19 cellular contexts compared by ENCODE assay signal in the genomic region with DNA sequence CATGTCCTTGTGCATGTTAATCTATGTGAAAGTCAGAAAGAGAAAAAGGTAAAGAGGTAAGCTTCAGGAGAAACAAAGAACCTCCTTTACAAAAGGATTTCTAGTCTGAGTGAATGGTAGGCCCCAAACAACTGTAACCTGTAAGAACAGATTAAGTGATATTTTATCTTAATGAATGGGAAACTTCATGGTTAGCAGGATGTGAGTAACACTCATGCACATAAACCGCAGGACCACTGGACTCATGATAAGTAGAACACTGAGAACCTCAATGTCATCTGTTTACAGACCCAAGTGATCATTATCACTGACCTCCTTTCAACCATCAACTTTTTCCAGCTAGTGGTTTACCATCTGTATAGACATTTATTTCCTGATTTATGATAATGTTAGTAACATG. TPM values are rescaled to one million over a fixed set of nuclear protein-coding genes. Genes with fewer than 3 reads are reported as not detected.
DNase-seq lines count a peak whose midpoint lies in the region; ATAC-seq lines count a peak whose summit lies in the region.
"Had no signal": no experiment of that assay in that cellular context is flagged by ENCODE, and none has a peak within 500 bp of the region (broad histone marks: within the 10 kb centered on the region; RNA-seq: fewer than 3 reads in every experiment).

No MANE protein-coding gene starts in this region.

- H3K9me3 ChIP-seq in naive thymus-derived CD4-positive, alpha-beta T cell (ENCODE audit: control insufficient read depth in 2 of 3, low read length in 3 of 3): no peaks in the 10 kb centered on the region
- H3K9me3 ChIP-seq: ascending aorta, right atrium auricular region had no signal

- no peak overlapping the region for H3K27ac Mint-ChIP-seq in naive thymus-derived CD4-positive, alpha-beta T cell
- H3K27ac Mint-ChIP-seq: CD4-positive, alpha-beta memory T cell; natural killer cell treated with Interleukin-12 subunit alpha and Interleukin-12 subunit beta and Interleukin-15 and Interleukin-18, amount 100 ng/mL, for 72 hours had no signal

- no peak overlapping the region for H3K4me3 ChIP-seq in naive thymus-derived CD4-positive, alpha-beta T cell (ENCODE audit: low read length)
- H3K4me3 ChIP-seq: ascending aorta, right atrium auricular region had no signal

- no peaks in the 10 kb centered on the region for H3K4me1 ChIP-seq in naive thymus-derived CD4-positive, alpha-beta T cell (ENCODE audit: control insufficient read depth in 2 of 2, insufficient read depth in 2 of 2, low read length in 2 of 2)
- H3K4me1 ChIP-seq: ascending aorta, right atrium auricular region had no signal

- peaks cover 0 to 29% (median 6%) of the 10 kb centered on the region in 5 donors for H3K27me3 Mint-ChIP-seq in naive thymus-derived CD4-positive, alpha-beta T cell

- H3K9me3 Mint-ChIP-seq in naive thymus-derived CD4-positive, alpha-beta T cell: peaks cover 0 to 13% (median 5%) of the 10 kb centered on the region in 11 donors

- intact Hi-C loops in naive thymus-derived CD4-positive, alpha-beta T cell (cut with micrococcal nuclease): no loop called here

- DNase-seq in EL (peak; percentile 43), M059J (ENCODE audit: low read depth) (peak; percentile 92), astrocyte of the hippocampus (ENCODE audit: low read depth, low spot score) (peak; percentile 41), NCI-H1436 (lab: John Stamatoyannopoulos, UW) (no peak), iPS-NIHi7 (ENCODE audit: extremely low spot score) (no peak)
- DNase-seq in naive thymus-derived CD4-positive, alpha-beta T cell: no peak
- DNase-seq: activated CD4-positive, CD25-positive, alpha-beta regulatory T cell treated with anti-CD3 and anti-CD28 coated beads, Interleukin-2, amount 50 U/mL, for 72 hours; activated T-cell treated with anti-CD3 and anti-CD28 coated beads, Interleukin-2, amount 50 U/mL, for 1 hour; CD4-positive, alpha-beta memory T cell; effector CD8-positive, alpha-beta T cell; left cardiac atrium; NCI-H187 treated with DMSO at 0.1 percent for 48 hours; NCI-H82 had no signal

- H3K36me3 Mint-ChIP-seq in naive thymus-derived CD4-positive, alpha-beta T cell: no peaks in the 10 kb centered on the region
- H3K36me3 Mint-ChIP-seq: CD4-positive, alpha-beta memory T cell; natural killer cell treated with Interleukin-12 subunit alpha and Interleukin-12 subunit beta and Interleukin-15 and Interleukin-18, amount 100 ng/mL, for 72 hours had no signal

- no peak overlapping the region for H3K27ac ChIP-seq in naive thymus-derived CD4-positive, alpha-beta T cell (ENCODE audit: low read depth, low read length)
- H3K27ac ChIP-seq: ascending aorta, right atrium auricular region had no signal

- peak; percentile 75 for ATAC-seq in naive thymus-derived CD4-positive, alpha-beta T cell
- no peak for ATAC-seq in HG02840 (IDR thresholded peaks at IDR 0.05; ENCODE audit: low FRiP score, unreplicated experiment)
- no peak for ATAC-seq in GM21737 (IDR thresholded peaks at IDR 0.05; ENCODE audit: unreplicated experiment)
- ATAC-seq: left cardiac atrium had no signal

- no peak overlapping the region for H3K4me3 Mint-ChIP-seq in naive thymus-derived CD4-positive, alpha-beta T cell
- H3K4me3 Mint-ChIP-seq: CD4-positive, alpha-beta memory T cell; natural killer cell treated with Interleukin-12 subunit alpha and Interleukin-12 subunit beta and Interleukin-15 and Interleukin-18, amount 100 ng/mL, for 72 hours had no signal

- H3K36me3 ChIP-seq in naive thymus-derived CD4-positive, alpha-beta T cell (ENCODE audit: control insufficient read depth in 2 of 3, insufficient read depth in 3 of 3, low read length in 3 of 3): no peaks in the 10 kb centered on the region
- H3K36me3 ChIP-seq: ascending aorta, right atrium auricular region had no signal

- POLR2A ChIA-PET in naive thymus-derived CD4-positive, alpha-beta T cell (lab: Charles Lee): no interaction called here

- CTCF ChIA-PET in naive thymus-derived CD4-positive, alpha-beta T cell (lab: Charles Lee): no interaction called here

- no peaks in the 10 kb centered on the region for H3K27me3 ChIP-seq in naive thymus-derived CD4-positive, alpha-beta T cell (ENCODE audit: control insufficient read depth in 2 of 2, insufficient read depth in 2 of 2, low read length in 2 of 2)
- H3K27me3 ChIP-seq: ascending aorta, right atrium auricular region had no signal

- no peaks in the 10 kb centered on the region for H3K4me1 Mint-ChIP-seq in naive thymus-derived CD4-positive, alpha-beta T cell
- H3K4me1 Mint-ChIP-seq: CD4-positive, alpha-beta memory T cell had no signal

RNA-seq across cellular contexts. Expression of a gene that starts 19.9 kb away (rescaled TPM):
- total RNA-seq in M059J (2014; rRNA removed; shearing (Covaris generic)): not detected in 2 replicates
- not detected for total RNA-seq in naive thymus-derived CD4-positive, alpha-beta T cell
- not detected for polyA plus RNA-seq in naive thymus-derived CD4-positive, alpha-beta T cell
- total RNA-seq: ascending aorta; CD4-positive, alpha-beta memory T cell; left cardiac atrium; natural killer cell treated with Interleukin-12 subunit alpha and Interleukin-12 subunit beta and Interleukin-15 and Interleukin-18, amount 100 ng/mL, for 72 hours; right atrium auricular region had no signal
- polyA plus RNA-seq: CD4-positive, alpha-beta memory T cell had no signal

RNA-seq across cellular contexts. Expression of a gene that starts 35.2 kb away (rescaled TPM):
- not detected in 2 replicates for total RNA-seq in M059J (2014; rRNA removed; shearing (Covaris generic))
- total RNA-seq in naive thymus-derived CD4-positive, alpha-beta T cell: not detected
- polyA plus RNA-seq in naive thymus-derived CD4-positive, alpha-beta T cell: not detected
- total RNA-seq: ascending aorta; CD4-positive, alpha-beta memory T cell; left cardiac atrium; natural killer cell treated with Interleukin-12 subunit alpha and Interleukin-12 subunit beta and Interleukin-15 and Interleukin-18, amount 100 ng/mL, for 72 hours; right atrium auricular region; subcutaneous adipose tissue had no signal
- polyA plus RNA-seq: CD4-positive, alpha-beta memory T cell had no signal

RNA-seq across cellular contexts. Expression of a gene that starts 37.7 kb away (rescaled TPM):
- not detected in 2 replicates for total RNA-seq in M059J (2014; rRNA removed; shearing (Covaris generic))
- not detected for total RNA-seq in naive thymus-derived CD4-positive, alpha-beta T cell
- polyA plus RNA-seq in naive thymus-derived CD4-positive, alpha-beta T cell: not detected
- total RNA-seq: ascending aorta; CD4-positive, alpha-beta memory T cell; left cardiac atrium; natural killer cell treated with Interleukin-12 subunit alpha and Interleukin-12 subunit beta and Interleukin-15 and Interleukin-18, amount 100 ng/mL, for 72 hours; right atrium auricular region; subcutaneous adipose tissue had no signal
- polyA plus RNA-seq: CD4-positive, alpha-beta memory T cell had no signal

RNA-seq across cellular contexts. Expression of a gene that starts 43.9 kb away (rescaled TPM):
- total RNA-seq in M059J (2014; rRNA removed; shearing (Covaris generic)): not detected in 2 replicates
- total RNA-seq in naive thymus-derived CD4-positive, alpha-beta T cell: not detected
- not detected for polyA plus RNA-seq in naive thymus-derived CD4-positive, alpha-beta T cell
- total RNA-seq: ascending aorta; CD4-positive, alpha-beta memory T cell; left cardiac atrium; natural killer cell treated with Interleukin-12 subunit alpha and Interleukin-12 subunit beta and Interleukin-15 and Interleukin-18, amount 100 ng/mL, for 72 hours; right atrium auricular region; subcutaneous adipose tissue had no signal
- polyA plus RNA-seq: CD4-positive, alpha-beta memory T cell had no signal

Comparison
In these comparisons a context has a peak if more than half of its experiments do, and no peak if none do; other contexts are left out.
1. DNase-seq: peak in EL (single experiment), M059J (single experiment) and astrocyte of the hippocampus (single experiment); none in naive thymus-derived CD4-positive, alpha-beta T cell (0 of 9), NCI-H1436 (single experiment) and iPS-NIHi7 (single experiment).